8 cellular contexts compared by ENCODE assay signal in the genomic region with DNA sequence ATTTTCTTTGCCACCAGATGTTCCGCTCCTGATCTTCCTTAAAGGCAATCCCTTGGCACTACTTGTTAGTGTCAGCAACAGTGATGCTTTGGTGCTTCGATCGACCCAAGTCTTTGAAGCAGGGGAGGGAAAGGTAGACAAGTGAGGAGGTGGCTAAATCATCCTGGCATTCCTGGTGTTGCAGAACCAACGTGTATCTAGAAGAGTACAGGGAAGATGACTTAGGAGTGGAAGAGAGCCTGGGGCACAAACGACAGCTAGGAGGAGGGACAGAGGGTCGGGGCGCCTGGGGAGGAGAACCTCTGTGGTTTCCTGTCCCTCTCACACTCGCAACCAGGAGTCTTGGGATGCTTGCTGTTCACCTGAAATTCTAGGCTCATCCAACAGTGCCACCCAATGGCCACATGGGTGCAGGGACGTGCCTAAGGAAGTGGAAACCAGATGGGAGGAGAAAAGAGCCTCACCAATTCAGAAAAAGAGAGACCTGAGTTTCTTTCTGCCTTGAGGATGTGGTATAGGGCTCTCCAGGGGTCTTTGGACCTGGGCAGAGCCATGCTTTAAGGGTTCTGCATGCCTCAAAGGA. TPM values are rescaled to one million over a fixed set of nuclear protein-coding genes. Genes with fewer than 3 reads are reported as not detected.
DNase-seq lines count a peak whose midpoint lies in the region; ATAC-seq and TF ChIP-seq lines count a peak whose summit lies in the region.

No MANE protein-coding gene starts in this region.

- WGBS in prostate gland: 20% methylated on average over 9 of the region's 9 CpGs

- H3K9me3 ChIP-seq in Karpas-422 (ENCODE audit: low read length) (no peaks in the 10 kb centered on the region), OCI-LY3 (ENCODE audit: insufficient read depth, low read length) (no peaks in the 10 kb centered on the region), cardiac muscle cell (ENCODE audit: low read depth) (no peaks in the 10 kb centered on the region), prostate gland (no peaks in the 10 kb centered on the region)

- peak overlapping the region in 1 of 2 donors; percentile 37 for H3K27ac Mint-ChIP-seq in activated naive CD4-positive, alpha-beta T cell treated with anti-CD3 and anti-CD28 coated beads, Interleukin-2, amount 50 U/mL, for 72 hours
- no peak overlapping the region for H3K27ac Mint-ChIP-seq in immature natural killer cell

- intact Hi-C loops in prostate gland (cut with DNase I): loop anchor here (2.0 kb wide), 1 partner anchor 59 kb away; no protein-coding TSS in a partner anchor

- H3K4me3 ChIP-seq in Karpas-422 (ENCODE audit: low read length) (no peak overlapping the region), OCI-LY3 (ENCODE audit: low read length) (no peak overlapping the region), cardiac muscle cell (no peak overlapping the region), prostate gland (no peak overlapping the region)

- H3K36me3 ChIP-seq in Karpas-422 (ENCODE audit: insufficient read depth, low read length) (no peaks in the 10 kb centered on the region), OCI-LY3 (replicated peaks; ENCODE audit: low read depth, low read length) (no peaks in the 10 kb centered on the region), cardiac muscle cell (no peaks in the 10 kb centered on the region), prostate gland (no peaks in the 10 kb centered on the region)

- H3K27ac ChIP-seq in Karpas-422 (ENCODE audit: low read length) (no peak overlapping the region), OCI-LY3 (ENCODE audit: low read length) (no peak overlapping the region), cardiac muscle cell (no peak overlapping the region), prostate gland (no peak overlapping the region)

- H3K36me3 Mint-ChIP-seq in activated naive CD4-positive, alpha-beta T cell treated with anti-CD3 and anti-CD28 coated beads, Interleukin-2, amount 50 U/mL, for 72 hours: no peaks in the 10 kb centered on the region
- peaks cover 0 to 7% (median 0%) of the 10 kb centered on the region in 3 donors for H3K36me3 Mint-ChIP-seq in immature natural killer cell

- H3K27me3 ChIP-seq in Karpas-422 (ENCODE audit: low read length): no peaks in the 10 kb centered on the region
- no peaks in the 10 kb centered on the region for H3K27me3 ChIP-seq in OCI-LY3 (ENCODE audit: low read depth, low read length)
- H3K27me3 ChIP-seq in cardiac muscle cell: peaks cover 74% of the 10 kb centered on the region
- peaks cover 4% of the 10 kb centered on the region for H3K27me3 ChIP-seq in prostate gland (replicated peaks; ENCODE audit: insufficient read depth)

- H3K79me2 ChIP-seq in Karpas-422 (ENCODE audit: low read length) (no peaks in the 10 kb centered on the region), OCI-LY3 (ENCODE audit: low read length) (no peaks in the 10 kb centered on the region)

- no peak overlapping the region for H3K4me2 ChIP-seq in Karpas-422 (ENCODE audit: low read depth, low read length, poor library complexity, severe bottlenecking)
- H3K4me2 ChIP-seq in OCI-LY3 (ENCODE audit: low read length): no peak overlapping the region

- H4K20me1 ChIP-seq in Karpas-422 (ENCODE audit: insufficient read depth, low read depth, low read length) (no peaks in the 10 kb centered on the region; the same call in 1 of the 2 replicates), OCI-LY3 (ENCODE audit: insufficient read depth, low read length) (no peaks in the 10 kb centered on the region)

- TF ChIP-seq CTCF in OCI-LY3 (IDR thresholded peaks at IDR 0.05; ENCODE audit: low read depth, low read length) (peak; percentile 74), cardiac muscle cell (IDR thresholded peaks at IDR 0.05; ENCODE audit: low read depth, low read length) (peak; percentile 86), prostate gland (IDR thresholded peaks at IDR 0.05) (peak in 3 of 4 experiments; percentile 47 to 79 (median 75))

- no peaks in the 10 kb centered on the region for H3K9me3 Mint-ChIP-seq in activated naive CD4-positive, alpha-beta T cell treated with anti-CD3 and anti-CD28 coated beads, Interleukin-2, amount 50 U/mL, for 72 hours
- H3K9me3 Mint-ChIP-seq in immature natural killer cell: no peaks in the 10 kb centered on the region

- peak; percentile 47 to 58 for ATAC-seq in activated naive CD4-positive, alpha-beta T cell treated with anti-CD3 and anti-CD28 coated beads, Interleukin-2, amount 50 U/mL, for 72 hours
- no peak for ATAC-seq in HG03342 (IDR thresholded peaks at IDR 0.05; ENCODE audit: unreplicated experiment)

- no peak overlapping the region for H2AFZ ChIP-seq in Karpas-422 (ENCODE audit: low read length)
- H2AFZ ChIP-seq in OCI-LY3 (ENCODE audit: low read depth, low read length): no peak overlapping the region

- H3K27me3 Mint-ChIP-seq in immature natural killer cell (ENCODE audit: low read depth in 3 of 3): peaks cover 23 to 37% (median 24%) of the 10 kb centered on the region in 3 donors

- H3K4me1 Mint-ChIP-seq in immature natural killer cell: peaks cover 20 to 26% of the 10 kb centered on the region in 2 donors

- H3K4me3 Mint-ChIP-seq in immature natural killer cell: no peak overlapping the region

- no peaks in the 10 kb centered on the region for H3K9me2 ChIP-seq in Karpas-422 (replicated peaks; ENCODE audit: insufficient read depth, low read length)

- H3K9ac ChIP-seq in Karpas-422 (ENCODE audit: low read length) (no peak overlapping the region), OCI-LY3 (ENCODE audit: low read length) (no peak overlapping the region)

- DNase-seq in DMS53 treated with DMSO at 0.1 percent for 48 hours (lab: John Stamatoyannopoulos, UW; ENCODE audit: unreplicated experiment) (peak; percentile 83), Karpas-422 (peak; percentile 92), cardiac muscle cell (ENCODE audit: low read depth in 1 of 2, low spot score in 1 of 2) (peak; percentile 70 to 77), prostate gland (ENCODE audit: low spot score) (peak; percentile 69), immature natural killer cell (no peak)
- peak; percentile 56 to 61 for DNase-seq in activated naive CD4-positive, alpha-beta T cell treated with anti-CD3 and anti-CD28 coated beads, Interleukin-2, amount 50 U/mL, for 72 hours (ENCODE audit: low spot score in 2 of 2)

- TF ChIP-seq POLR2A in prostate gland (IDR thresholded peaks at IDR 0.05): no peak

- peaks cover 7% of the 10 kb centered on the region for H3K4me1 ChIP-seq in Karpas-422 (ENCODE audit: low read length)
- H3K4me1 ChIP-seq in OCI-LY3 (ENCODE audit: low read length): peaks cover 8% of the 10 kb centered on the region
- no peaks in the 10 kb centered on the region for H3K4me1 ChIP-seq in cardiac muscle cell (ENCODE audit: low read depth)
- H3K4me1 ChIP-seq in prostate gland (replicated peaks): no peaks in the 10 kb centered on the region

RNA-seq across cellular contexts. Expression of a gene that starts 9.5 kb away (rescaled TPM):
- total RNA-seq in Karpas-422 (2014; rRNA removed; shearing (Covaris generic); ENCODE audit: low replicate concordance): not detected in 2 replicates
- total RNA-seq in activated naive CD4-positive, alpha-beta T cell treated with anti-CD3 and anti-CD28 coated beads, Interleukin-2, amount 50 U/mL, for 72 hours: under 1 TPM in 1 of 2 donors, not detected in 1; 0.76 TPM
- 0.03 and 0.28 TPM in 2 replicates for total RNA-seq in cardiac muscle cell
- polyA plus RNA-seq in cardiac muscle cell: 0.17 TPM in 1 of 2 replicates, not detected in the other
- 1 to 10 TPM in 1 of 2 donors, under 1 TPM in 1; 0.64 to 6.2 TPM for total RNA-seq in prostate gland
- not detected for polyA plus RNA-seq in immature natural killer cell

RNA-seq across cellular contexts. Expression of a gene that starts 59.1 kb away (rescaled TPM):
- not detected in 2 replicates for total RNA-seq in Karpas-422 (2014; rRNA removed; shearing (Covaris generic); ENCODE audit: low replicate concordance)
- total RNA-seq in activated naive CD4-positive, alpha-beta T cell treated with anti-CD3 and anti-CD28 coated beads, Interleukin-2, amount 50 U/mL, for 72 hours: 10 to 100 TPM in 1 of 2 donors, 1 to 10 TPM in 1; 9.1 to 34.7 TPM
- total RNA-seq in cardiac muscle cell (0.09 TPM in 1 of 2 replicates, not detected in the other), prostate gland (under 1 TPM; 0.62 to 0.91 TPM)
- polyA plus RNA-seq in cardiac muscle cell (not detected in 2 replicates), immature natural killer cell (10 to 100 TPM; 11.7 to 15.3 (median 12.4) TPM)

Comparison
In these comparisons a context has a peak if more than half of its experiments do, and no peak if none do; other contexts are left out.
1. DNase-seq: peak in DMS53 treated with DMSO at 0.1 percent for 48 hours (single experiment), Karpas-422 (single experiment), activated naive CD4-positive, alpha-beta T cell treated with anti-CD3 and anti-CD28 coated beads, Interleukin-2, amount 50 U/mL, for 72 hours (2 of 2), cardiac muscle cell (2 of 2) and prostate gland (single experiment); none in immature natural killer cell (0 of 3).
2. Peak in every context shown above with its lines, with median percentiles within 50 percentile points of each other: CTCF ChIP-seq.